In genomic region chr15:76151599-76151974, GRCh38 we compare ENCODE assay signal across 16 cellular contexts.
DNase-seq lines count a peak whose midpoint lies in the region; ATAC-seq and TF ChIP-seq lines count a peak whose summit lies in the region.
"Had no signal": no experiment of that assay in that cellular context is flagged by ENCODE, and none has a peak within 500 bp of the region (broad histone marks: within the 10 kb centered on the region; RNA-seq: fewer than 3 reads in every experiment).

No MANE protein-coding gene starts in this region.

- H3K27me3 Mint-ChIP-seq in activated T-cell treated with anti-CD3 and anti-CD28 coated beads, Interleukin-2, amount 50 U/mL, for 24 hours = peaks cover 26% of the 10 kb centered on the region
- H3K27me3 Mint-ChIP-seq in activated T-cell treated with anti-CD3 and anti-CD28 coated beads, Interleukin-2, amount 50 U/mL, for 4 hours (ENCODE audit: low read depth) = peaks cover 5% of the 10 kb centered on the region
- H3K27me3 Mint-ChIP-seq in WTC11 (ENCODE audit: low read depth) = no peaks in the 10 kb centered on the region
- peaks cover 6% of the 10 kb centered on the region for H3K27me3 Mint-ChIP-seq in stimulated activated memory B cell treated with anti-CD40 and anti-IgM and Interleukin-4, amounts not matched to agents 10 μg/mL and 1 μg/mL and 100 μg/mL, for 72 hours

- no peaks in the 10 kb centered on the region for H3K36me3 Mint-ChIP-seq in activated T-cell treated with anti-CD3 and anti-CD28 coated beads, Interleukin-2, amount 50 U/mL, for 24 hours (ENCODE audit: low read depth)
- no peaks in the 10 kb centered on the region for H3K36me3 Mint-ChIP-seq in activated T-cell treated with anti-CD3 and anti-CD28 coated beads, Interleukin-2, amount 50 U/mL, for 4 hours (ENCODE audit: insufficient read depth)
- H3K36me3 Mint-ChIP-seq in WTC11 = no peaks in the 10 kb centered on the region
- H3K36me3 Mint-ChIP-seq in stimulated activated memory B cell treated with anti-CD40 and anti-IgM and Interleukin-4, amounts not matched to agents 10 μg/mL and 1 μg/mL and 100 μg/mL, for 72 hours = no peaks in the 10 kb centered on the region

- no peaks in the 10 kb centered on the region for H3K36me3 ChIP-seq in right lobe of liver
- H3K36me3 ChIP-seq: BE2C, tibial artery had no signal

- no peak for DNase-seq in activated T-cell treated with anti-CD3 and anti-CD28 coated beads, Interleukin-2, amount 50 U/mL, for 24 hours
- no peak for DNase-seq in activated T-cell treated with anti-CD3 and anti-CD28 coated beads, Interleukin-2, amount 50 U/mL, for 4 hours
- DNase-seq in WTC11 (ENCODE audit: low spot score) = peak; percentile 54
- peak; percentile 56 for DNase-seq in iPS DF 19.7 (ENCODE audit: low read depth, low spot score)
- no peak for DNase-seq in NCI-H2081 treated with DMSO at 0.1 percent for 48 hours (lab: John Stamatoyannopoulos, UW)
- no peak for DNase-seq in right lobe of liver
- no peak for DNase-seq in CD1c-positive myeloid dendritic cell (ENCODE audit: extremely low spot score)
- DNase-seq: NCI-H2029 treated with DMSO at 0.1 percent for 48 hours, NCI-H510A had no signal

- TF ChIP-seq CTCF in WTC11 (IDR thresholded peaks at IDR 0.05) (no peak), right lobe of liver (IDR thresholded peaks at IDR 0.05) (no peak)

- H3K27me3 ChIP-seq in right lobe of liver = no peaks in the 10 kb centered on the region
- H3K27me3 ChIP-seq: body of pancreas had no signal

- no peak overlapping the region for H3K4me3 ChIP-seq in right lobe of liver
- H3K4me3 ChIP-seq: body of pancreas, coronary artery, tibial artery had no signal

- intact Hi-C loops in right lobe of liver (cut with DNase I) = loop anchor here in 1 of 2 donors (10.0 kb wide), 1 partner anchor 87 kb away; no protein-coding TSS in a partner anchor

- H3K9me3 Mint-ChIP-seq in activated T-cell treated with anti-CD3 and anti-CD28 coated beads, Interleukin-2, amount 50 U/mL, for 24 hours = no peaks in the 10 kb centered on the region
- no peaks in the 10 kb centered on the region for H3K9me3 Mint-ChIP-seq in activated T-cell treated with anti-CD3 and anti-CD28 coated beads, Interleukin-2, amount 50 U/mL, for 4 hours
- H3K9me3 Mint-ChIP-seq in WTC11 = no peaks in the 10 kb centered on the region
- H3K9me3 Mint-ChIP-seq in stimulated activated memory B cell treated with anti-CD40 and anti-IgM and Interleukin-4, amounts not matched to agents 10 μg/mL and 1 μg/mL and 100 μg/mL, for 72 hours = no peaks in the 10 kb centered on the region
- H3K9me3 Mint-ChIP-seq: activated CD4-positive, alpha-beta T cell treated with anti-CD3 and anti-CD28 coated beads, Interleukin-2, amount 10 ng/mL, durations not matched to agents 24 days and 14 days had no signal

- no peak for TF ChIP-seq POLR2A in right lobe of liver (IDR thresholded peaks at IDR 0.05)

- no peak overlapping the region for H3K27ac ChIP-seq in right lobe of liver
- H3K27ac ChIP-seq: 22Rv1 had no signal

- no peaks in the 10 kb centered on the region for H3K4me1 ChIP-seq in right lobe of liver
- H3K4me1 ChIP-seq: BE2C had no signal

- CTCF ChIA-PET in WTC11 (lab: Charles Lee) = interaction anchor here (0.9 to 4.9 kb wide), 13 partner anchors 8 to 341 kb away, joined by 3 to 113 read pairs (median 5); partner anchors contain the start of gene TMEM266

- 70% methylated on average over 2 of the region's 8 CpGs for WGBS in right lobe of liver (ENCODE audit: insufficient coverage, low coverage, low lambda C conversion rate, missing lambda C conversion rate)

- POLR2A ChIA-PET in WTC11 (lab: Charles Lee) = no interaction called here

- peaks cover 41% of the 10 kb centered on the region for H3K4me1 Mint-ChIP-seq in activated T-cell treated with anti-CD3 and anti-CD28 coated beads, Interleukin-2, amount 50 U/mL, for 24 hours (ENCODE audit: low read depth)
- H3K4me1 Mint-ChIP-seq in activated T-cell treated with anti-CD3 and anti-CD28 coated beads, Interleukin-2, amount 50 U/mL, for 4 hours (ENCODE audit: low read depth) = peaks cover 17% of the 10 kb centered on the region
- peaks cover 47% of the 10 kb centered on the region for H3K4me1 Mint-ChIP-seq in WTC11
- H3K4me1 Mint-ChIP-seq in stimulated activated memory B cell treated with anti-CD40 and anti-IgM and Interleukin-4, amounts not matched to agents 10 μg/mL and 1 μg/mL and 100 μg/mL, for 72 hours = peaks cover 24% of the 10 kb centered on the region

- ATAC-seq in activated T-cell treated with anti-CD3 and anti-CD28 coated beads, Interleukin-2, amount 50 U/mL, for 4 hours = no peak
- ATAC-seq in WTC11 (peak; percentile 66), right lobe of liver (no peak)
- no peak for ATAC-seq in stimulated activated memory B cell treated with anti-CD40 and anti-IgM and Interleukin-4, amounts not matched to agents 10 μg/mL and 1 μg/mL and 100 μg/mL, for 72 hours

- no peaks in the 10 kb centered on the region for H3K9me3 ChIP-seq in right lobe of liver
- H3K9me3 ChIP-seq: BE2C, body of pancreas, tibial artery had no signal

- H3K4me3 Mint-ChIP-seq in activated T-cell treated with anti-CD3 and anti-CD28 coated beads, Interleukin-2, amount 50 U/mL, for 24 hours = no peak overlapping the region
- no peak overlapping the region for H3K4me3 Mint-ChIP-seq in activated T-cell treated with anti-CD3 and anti-CD28 coated beads, Interleukin-2, amount 50 U/mL, for 4 hours
- peak overlapping the region; percentile 24 for H3K4me3 Mint-ChIP-seq in WTC11
- peak overlapping the region; percentile 3 for H3K4me3 Mint-ChIP-seq in stimulated activated memory B cell treated with anti-CD40 and anti-IgM and Interleukin-4, amounts not matched to agents 10 μg/mL and 1 μg/mL and 100 μg/mL, for 72 hours
- H3K4me3 Mint-ChIP-seq: activated CD4-positive, alpha-beta T cell treated with anti-CD3 and anti-CD28 coated beads, Interleukin-2, amount 10 ng/mL, durations not matched to agents 24 days and 14 days had no signal

- peak overlapping the region; percentile 67 for H3K27ac Mint-ChIP-seq in activated T-cell treated with anti-CD3 and anti-CD28 coated beads, Interleukin-2, amount 50 U/mL, for 24 hours
- H3K27ac Mint-ChIP-seq in WTC11 = peak overlapping the region; percentile 79
- H3K27ac Mint-ChIP-seq in stimulated activated memory B cell treated with anti-CD40 and anti-IgM and Interleukin-4, amounts not matched to agents 10 μg/mL and 1 μg/mL and 100 μg/mL, for 72 hours = peak overlapping the region; percentile 25
- H3K27ac Mint-ChIP-seq: activated CD4-positive, alpha-beta T cell treated with anti-CD3 and anti-CD28 coated beads, Interleukin-2, amount 10 ng/mL, durations not matched to agents 24 days and 14 days had no signal

TF ChIP-seq in WTC11, 78 proteins besides CTCF, POLR2A, EP300 and RAD21 (continues in another document):
- TF ChIP-seq AFF4 (CRISPR knock-in tag; IDR thresholded peaks at IDR 0.05; ENCODE audit: borderline replicate concordance) (no peak), ZNF232 (CRISPR knock-in tag; IDR thresholded peaks at IDR 0.05) (no peak), FOXK1 (CRISPR knock-in tag; IDR thresholded peaks at IDR 0.05) (no peak), ERG (CRISPR knock-in tag; IDR thresholded peaks at IDR 0.05) (no peak)

Comparison
In these comparisons a context has a peak if more than half of its experiments do, and no peak if none do; other contexts are left out.
1. DNase-seq: peak in WTC11 (single experiment) and iPS DF 19.7 (single experiment); none in activated T-cell treated with anti-CD3 and anti-CD28 coated beads, Interleukin-2, amount 50 U/mL, for 24 hours (single experiment), activated T-cell treated with anti-CD3 and anti-CD28 coated beads, Interleukin-2, amount 50 U/mL, for 4 hours (single experiment), NCI-H2081 treated with DMSO at 0.1 percent for 48 hours (single experiment), right lobe of liver (0 of 3) and CD1c-positive myeloid dendritic cell (single experiment).
2. H3K27ac Mint-ChIP-seq: peak in every context shown above with its lines; median percentile 79 in WTC11; 67 in activated T-cell treated with anti-CD3 and anti-CD28 coated beads, Interleukin-2, amount 50 U/mL, for 24 hours; 25 in stimulated activated memory B cell treated with anti-CD40 and anti-IgM and Interleukin-4, amounts not matched to agents 10 μg/mL and 1 μg/mL and 100 μg/mL, for 72 hours.
3. H3K4me3 Mint-ChIP-seq: peak in WTC11 (single experiment) and stimulated activated memory B cell treated with anti-CD40 and anti-IgM and Interleukin-4, amounts not matched to agents 10 μg/mL and 1 μg/mL and 100 μg/mL, for 72 hours (single experiment); none in activated T-cell treated with anti-CD3 and anti-CD28 coated beads, Interleukin-2, amount 50 U/mL, for 24 hours (single experiment) and activated T-cell treated with anti-CD3 and anti-CD28 coated beads, Interleukin-2, amount 50 U/mL, for 4 hours (single experiment).